In genomic region chr3:115961390-115961789, GRCh38 we compare ENCODE assay signal across 18 cellular contexts.
A peak's percentile ranks its signal among the peaks of the same experiment; 100 is the strongest.
DNase-seq lines count a peak whose midpoint lies in the region; ATAC-seq and TF ChIP-seq lines count a peak whose summit lies in the region.
"Had no signal": no experiment of that assay in that cellular context is flagged by ENCODE, and none has a peak within 500 bp of the region (broad histone marks: within the 10 kb centered on the region; RNA-seq: fewer than 3 reads in every experiment).

No MANE protein-coding gene starts in this region.

- H3K27me3 ChIP-seq in right lobe of liver: no peaks in the 10 kb centered on the region
- H3K27me3 ChIP-seq in uterus: no peaks in the 10 kb centered on the region

- H3K27ac ChIP-seq in cingulate gyrus (ENCODE audit: low read depth, low read length) (peak overlapping the region; percentile 57), right lobe of liver (no peak overlapping the region), uterus (no peak overlapping the region)
- H3K27ac ChIP-seq: psoas muscle, SJSA1 had no signal

- H3K36me3 ChIP-seq in right lobe of liver (no peaks in the 10 kb centered on the region), uterus (no peaks in the 10 kb centered on the region)
- H3K36me3 ChIP-seq: SJSA1 had no signal

- H3K9me3 ChIP-seq in right lobe of liver (no peaks in the 10 kb centered on the region), uterus (no peaks in the 10 kb centered on the region)
- H3K9me3 ChIP-seq: psoas muscle, SJSA1 had no signal

- TF ChIP-seq POLR2A in right lobe of liver (IDR thresholded peaks at IDR 0.05) (no peak), uterus (IDR thresholded peaks at IDR 0.05) (no peak)

- H3K4me1 ChIP-seq in right lobe of liver: no peaks in the 10 kb centered on the region
- H3K4me1 ChIP-seq in uterus: no peaks in the 10 kb centered on the region
- H3K4me1 ChIP-seq: psoas muscle, SJSA1 had no signal

- ATAC-seq in GM21423 (IDR thresholded peaks at IDR 0.05; ENCODE audit: unreplicated experiment) (no peak), right lobe of liver (no peak)
- ATAC-seq: activated T-cell treated with anti-CD3 and anti-CD28 coated beads, Interleukin-2, amount 50 U/mL, for 72 hours; left colon had no signal

- DNase-seq in AG08395 (ENCODE audit: low spot score) (peak; percentile 15), MV-4-11 (lab: John Stamatoyannopoulos, UW) (peak; percentile 28), left kidney (ENCODE audit: low read depth, low spot score) (peak; percentile 24), dedifferentiated amniotic fluid mesenchymal stem cell (ENCODE audit: extremely low spot score) (no peak), right lobe of liver (no peak), uterus (no peak)
- DNase-seq: activated CD4-positive, alpha-beta T cell treated with anti-CD3 and anti-CD28 coated beads, Interleukin-2, amount 50 U/mL, for 4 hours; activated naive CD8-positive, alpha-beta T cell treated with anti-CD3 and anti-CD28 coated beads, Interleukin-2, amount 10 ng/mL, durations not matched to agents 7 days and 5 days; activated T-cell treated with anti-CD3 and anti-CD28 coated beads, Interleukin-2, amount 50 U/mL, for 72 hours; AML-193; cerebellar nuclear complex; DMS153; H7; left colon had no signal

- no peak for TF ChIP-seq CTCF in right lobe of liver (IDR thresholded peaks at IDR 0.05)
- TF ChIP-seq CTCF in uterus (IDR thresholded peaks at IDR 0.05): no peak

- H3K4me3 ChIP-seq in right lobe of liver: no peak overlapping the region
- H3K4me3 ChIP-seq in uterus: no peak overlapping the region
- H3K4me3 ChIP-seq: psoas muscle, SJSA1 had no signal

- 45% methylated on average over 4 of the region's 4 CpGs for WGBS in right lobe of liver (ENCODE audit: insufficient coverage, low coverage, low lambda C conversion rate, missing lambda C conversion rate)

- intact Hi-C loops in right lobe of liver (cut with DNase I): no loop called here
- intact Hi-C loops in uterus (cut with DNase I; ENCODE audit: low total_unique reads): no loop called here

Comparison
In these comparisons a context has a peak if more than half of its experiments do, and no peak if none do; other contexts are left out.
1. DNase-seq: peak in AG08395 (single experiment), MV-4-11 (single experiment) and left kidney (single experiment); none in dedifferentiated amniotic fluid mesenchymal stem cell (single experiment), right lobe of liver (0 of 3) and uterus (0 of 2).